In genomic region chr7:24597014-24597413, GRCh38 we compare ENCODE assay signal across 1 cellular context.
TF ChIP-seq lines count a peak whose summit lies in the region.

No MANE protein-coding gene starts in this region.

TF ChIP-seq in GM12878, 131 proteins besides CTCF, POLR2A, EP300 and RAD21 (continued from another document):
- TF ChIP-seq, protein P1, sequence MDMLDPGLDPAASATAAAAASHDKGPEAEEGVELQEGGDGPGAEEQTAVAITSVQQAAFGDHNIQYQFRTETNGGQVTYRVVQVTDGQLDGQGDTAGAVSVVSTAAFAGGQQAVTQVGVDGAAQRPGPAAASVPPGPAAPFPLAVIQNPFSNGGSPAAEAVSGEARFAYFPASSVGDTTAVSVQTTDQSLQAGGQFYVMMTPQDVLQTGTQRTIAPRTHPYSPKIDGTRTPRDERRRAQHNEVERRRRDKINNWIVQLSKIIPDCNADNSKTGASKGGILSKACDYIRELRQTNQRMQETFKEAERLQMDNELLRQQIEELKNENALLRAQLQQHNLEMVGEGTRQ (IDR thresholded peaks at IDR 0.05; ENCODE audit: borderline replicate concordance, low read depth, low read length): no peak
- no peak for TF ChIP-seq E4F1 (IDR thresholded peaks at IDR 0.05; ENCODE audit: borderline replicate concordance, partially characterized antibody)
- TF ChIP-seq TCF12 (IDR thresholded peaks at IDR 0.05; ENCODE audit: low read depth, low read length): no peak
- no peak for TF ChIP-seq BHLHE40 (IDR thresholded peaks at IDR 0.05; ENCODE audit: borderline replicate concordance in 1 of 2, low read depth in 2 of 2, low read length in 1 of 2)
- TF ChIP-seq, protein P2, sequence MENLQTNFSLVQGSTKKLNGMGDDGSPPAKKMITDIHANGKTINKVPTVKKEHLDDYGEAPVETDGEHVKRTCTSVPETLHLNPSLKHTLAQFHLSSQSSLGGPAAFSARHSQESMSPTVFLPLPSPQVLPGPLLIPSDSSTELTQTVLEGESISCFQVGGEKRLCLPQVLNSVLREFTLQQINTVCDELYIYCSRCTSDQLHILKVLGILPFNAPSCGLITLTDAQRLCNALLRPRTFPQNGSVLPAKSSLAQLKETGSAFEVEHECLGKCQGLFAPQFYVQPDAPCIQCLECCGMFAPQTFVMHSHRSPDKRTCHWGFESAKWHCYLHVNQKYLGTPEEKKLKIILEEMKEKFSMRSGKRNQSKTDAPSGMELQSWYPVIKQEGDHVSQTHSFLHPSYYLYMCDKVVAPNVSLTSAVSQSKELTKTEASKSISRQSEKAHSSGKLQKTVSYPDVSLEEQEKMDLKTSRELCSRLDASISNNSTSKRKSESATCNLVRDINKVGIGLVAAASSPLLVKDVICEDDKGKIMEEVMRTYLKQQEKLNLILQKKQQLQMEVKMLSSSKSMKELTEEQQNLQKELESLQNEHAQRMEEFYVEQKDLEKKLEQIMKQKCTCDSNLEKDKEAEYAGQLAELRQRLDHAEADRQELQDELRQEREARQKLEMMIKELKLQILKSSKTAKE (IDR thresholded peaks at IDR 0.05; ENCODE audit: low read depth, poor library complexity, severe bottlenecking): no peak
- no peak for TF ChIP-seq ZNF207 (IDR thresholded peaks at IDR 0.05; ENCODE audit: borderline replicate concordance)
- peak; percentile 72; the same call in 1 of the 2 replicates for TF ChIP-seq RUNX3 (IDR thresholded peaks at IDR 0.05; ENCODE audit: low read length)
- TF ChIP-seq, protein P3, sequence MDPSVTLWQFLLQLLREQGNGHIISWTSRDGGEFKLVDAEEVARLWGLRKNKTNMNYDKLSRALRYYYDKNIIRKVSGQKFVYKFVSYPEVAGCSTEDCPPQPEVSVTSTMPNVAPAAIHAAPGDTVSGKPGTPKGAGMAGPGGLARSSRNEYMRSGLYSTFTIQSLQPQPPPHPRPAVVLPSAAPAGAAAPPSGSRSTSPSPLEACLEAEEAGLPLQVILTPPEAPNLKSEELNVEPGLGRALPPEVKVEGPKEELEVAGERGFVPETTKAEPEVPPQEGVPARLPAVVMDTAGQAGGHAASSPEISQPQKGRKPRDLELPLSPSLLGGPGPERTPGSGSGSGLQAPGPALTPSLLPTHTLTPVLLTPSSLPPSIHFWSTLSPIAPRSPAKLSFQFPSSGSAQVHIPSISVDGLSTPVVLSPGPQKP (IDR thresholded peaks at IDR 0.05; ENCODE audit: low read depth, low read length): no peak
- no peak for TF ChIP-seq HDGF (IDR thresholded peaks at IDR 0.05)
- TF ChIP-seq CREB1 (IDR thresholded peaks at IDR 0.05; ENCODE audit: low read depth): peak; percentile 44; the same call in 1 of the 2 replicates
- TF ChIP-seq IRF4 (IDR thresholded peaks at IDR 0.05; ENCODE audit: low read depth, low read length): no peak
- TF ChIP-seq YBX1 (IDR thresholded peaks at IDR 0.05): no peak
- no peak for TF ChIP-seq BACH1 (IDR thresholded peaks at IDR 0.05; ENCODE audit: borderline replicate concordance)
- peak; percentile 57; the same call in 1 of the 2 replicates for TF ChIP-seq MEF2A (IDR thresholded peaks at IDR 0.05; ENCODE audit: insufficient read depth, low read depth, low read length)
- TF ChIP-seq TCF7 (IDR thresholded peaks at IDR 0.05; ENCODE audit: borderline replicate concordance): no peak
- TF ChIP-seq, protein P4, sequence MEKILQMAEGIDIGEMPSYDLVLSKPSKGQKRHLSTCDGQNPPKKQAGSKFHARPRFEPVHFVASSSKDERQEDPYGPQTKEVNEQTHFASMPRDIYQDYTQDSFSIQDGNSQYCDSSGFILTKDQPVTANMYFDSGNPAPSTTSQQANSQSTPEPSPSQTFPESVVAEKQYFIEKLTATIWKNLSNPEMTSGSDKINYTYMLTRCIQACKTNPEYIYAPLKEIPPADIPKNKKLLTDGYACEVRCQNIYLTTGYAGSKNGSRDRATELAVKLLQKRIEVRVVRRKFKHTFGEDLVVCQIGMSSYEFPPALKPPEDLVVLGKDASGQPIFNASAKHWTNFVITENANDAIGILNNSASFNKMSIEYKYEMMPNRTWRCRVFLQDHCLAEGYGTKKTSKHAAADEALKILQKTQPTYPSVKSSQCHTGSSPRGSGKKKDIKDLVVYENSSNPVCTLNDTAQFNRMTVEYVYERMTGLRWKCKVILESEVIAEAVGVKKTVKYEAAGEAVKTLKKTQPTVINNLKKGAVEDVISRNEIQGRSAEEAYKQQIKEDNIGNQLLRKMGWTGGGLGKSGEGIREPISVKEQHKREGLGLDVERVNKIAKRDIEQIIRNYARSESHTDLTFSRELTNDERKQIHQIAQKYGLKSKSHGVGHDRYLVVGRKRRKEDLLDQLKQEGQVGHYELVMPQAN (conservative IDR thresholded peaks at IDR 0.05): no peak
- TF ChIP-seq ZNF217 (IDR thresholded peaks at IDR 0.05): no peak
- TF ChIP-seq, protein P5, sequence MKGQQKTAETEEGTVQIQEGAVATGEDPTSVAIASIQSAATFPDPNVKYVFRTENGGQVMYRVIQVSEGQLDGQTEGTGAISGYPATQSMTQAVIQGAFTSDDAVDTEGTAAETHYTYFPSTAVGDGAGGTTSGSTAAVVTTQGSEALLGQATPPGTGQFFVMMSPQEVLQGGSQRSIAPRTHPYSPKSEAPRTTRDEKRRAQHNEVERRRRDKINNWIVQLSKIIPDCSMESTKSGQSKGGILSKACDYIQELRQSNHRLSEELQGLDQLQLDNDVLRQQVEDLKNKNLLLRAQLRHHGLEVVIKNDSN (IDR thresholded peaks at IDR 0.05; ENCODE audit: borderline replicate concordance, extremely low read length, insufficient read depth, low read depth, low read length): no peak
- no peak for TF ChIP-seq SUZ12 (IDR thresholded peaks at IDR 0.05; ENCODE audit: unreplicated experiment)
- TF ChIP-seq SPI1 (IDR thresholded peaks at IDR 0.05; ENCODE audit: borderline replicate concordance, insufficient read depth, low read depth, low read length): no peak
- TF ChIP-seq GABPA (IDR thresholded peaks at IDR 0.05; ENCODE audit: low read depth): no peak
- no peak for TF ChIP-seq CBX3 (IDR thresholded peaks at IDR 0.05; ENCODE audit: borderline replicate concordance, low read depth)
- TF ChIP-seq CHD2 (IDR thresholded peaks at IDR 0.05; ENCODE audit: borderline replicate concordance, low read depth, low read length): no peak
- no peak for TF ChIP-seq BRCA1 (IDR thresholded peaks at IDR 0.05; ENCODE audit: low read depth, low read length)
- TF ChIP-seq CREM (IDR thresholded peaks at IDR 0.05; ENCODE audit: low read depth): peak; percentile 43; the same call in 1 of the 2 replicates
- no peak for TF ChIP-seq STAT1 (conservative IDR thresholded peaks at IDR 0.05)
- TF ChIP-seq BMI1 (IDR thresholded peaks at IDR 0.05; ENCODE audit: borderline replicate concordance): no peak
- TF ChIP-seq TCF3 (IDR thresholded peaks at IDR 0.05; ENCODE audit: borderline replicate concordance, insufficient read depth, low read depth, low read length): no peak
- TF ChIP-seq PBX3 (IDR thresholded peaks at IDR 0.05; ENCODE audit: insufficient replicate concordance, low read depth, low read length): no peak
- no peak for TF ChIP-seq SMAD5 (IDR thresholded peaks at IDR 0.05; ENCODE audit: low read depth)
- TF ChIP-seq, protein P6, sequence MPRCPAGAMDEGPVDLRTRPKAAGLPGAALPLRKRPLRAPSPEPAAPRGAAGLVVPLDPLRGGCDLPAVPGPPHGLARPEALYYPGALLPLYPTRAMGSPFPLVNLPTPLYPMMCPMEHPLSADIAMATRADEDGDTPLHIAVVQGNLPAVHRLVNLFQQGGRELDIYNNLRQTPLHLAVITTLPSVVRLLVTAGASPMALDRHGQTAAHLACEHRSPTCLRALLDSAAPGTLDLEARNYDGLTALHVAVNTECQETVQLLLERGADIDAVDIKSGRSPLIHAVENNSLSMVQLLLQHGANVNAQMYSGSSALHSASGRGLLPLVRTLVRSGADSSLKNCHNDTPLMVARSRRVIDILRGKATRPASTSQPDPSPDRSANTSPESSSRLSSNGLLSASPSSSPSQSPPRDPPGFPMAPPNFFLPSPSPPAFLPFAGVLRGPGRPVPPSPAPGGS (IDR thresholded peaks at IDR 0.05; ENCODE audit: borderline replicate concordance, insufficient read depth, low read depth, low read length, poor library complexity, severe bottlenecking): no peak
- no peak for TF ChIP-seq YY1 (IDR thresholded peaks at IDR 0.05; ENCODE audit: low read depth, low read length)
- TF ChIP-seq, protein P7, sequence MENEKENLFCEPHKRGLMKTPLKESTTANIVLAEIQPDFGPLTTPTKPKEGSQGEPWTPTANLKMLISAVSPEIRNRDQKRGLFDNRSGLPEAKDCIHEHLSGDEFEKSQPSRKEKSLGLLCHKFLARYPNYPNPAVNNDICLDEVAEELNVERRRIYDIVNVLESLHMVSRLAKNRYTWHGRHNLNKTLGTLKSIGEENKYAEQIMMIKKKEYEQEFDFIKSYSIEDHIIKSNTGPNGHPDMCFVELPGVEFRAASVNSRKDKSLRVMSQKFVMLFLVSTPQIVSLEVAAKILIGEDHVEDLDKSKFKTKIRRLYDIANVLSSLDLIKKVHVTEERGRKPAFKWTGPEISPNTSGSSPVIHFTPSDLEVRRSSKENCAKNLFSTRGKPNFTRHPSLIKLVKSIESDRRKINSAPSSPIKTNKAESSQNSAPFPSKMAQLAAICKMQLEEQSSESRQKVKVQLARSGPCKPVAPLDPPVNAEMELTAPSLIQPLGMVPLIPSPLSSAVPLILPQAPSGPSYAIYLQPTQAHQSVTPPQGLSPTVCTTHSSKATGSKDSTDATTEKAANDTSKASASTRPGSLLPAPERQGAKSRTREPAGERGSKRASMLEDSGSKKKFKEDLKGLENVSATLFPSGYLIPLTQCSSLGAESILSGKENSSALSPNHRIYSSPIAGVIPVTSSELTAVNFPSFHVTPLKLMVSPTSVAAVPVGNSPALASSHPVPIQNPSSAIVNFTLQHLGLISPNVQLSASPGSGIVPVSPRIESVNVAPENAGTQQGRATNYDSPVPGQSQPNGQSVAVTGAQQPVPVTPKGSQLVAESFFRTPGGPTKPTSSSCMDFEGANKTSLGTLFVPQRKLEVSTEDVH (IDR thresholded peaks at IDR 0.05; ENCODE audit: low read depth, partially characterized antibody): no peak
- TF ChIP-seq CHD4 (IDR thresholded peaks at IDR 0.05): no peak
- TF ChIP-seq SREBF1 (IDR thresholded peaks at IDR 0.05; ENCODE audit: low read length): no peak
- no peak for TF ChIP-seq ASH2L (IDR thresholded peaks at IDR 0.05; ENCODE audit: borderline replicate concordance, low read depth)
